ENCODE assay signal across 19 cellular contexts in the genomic region with DNA sequence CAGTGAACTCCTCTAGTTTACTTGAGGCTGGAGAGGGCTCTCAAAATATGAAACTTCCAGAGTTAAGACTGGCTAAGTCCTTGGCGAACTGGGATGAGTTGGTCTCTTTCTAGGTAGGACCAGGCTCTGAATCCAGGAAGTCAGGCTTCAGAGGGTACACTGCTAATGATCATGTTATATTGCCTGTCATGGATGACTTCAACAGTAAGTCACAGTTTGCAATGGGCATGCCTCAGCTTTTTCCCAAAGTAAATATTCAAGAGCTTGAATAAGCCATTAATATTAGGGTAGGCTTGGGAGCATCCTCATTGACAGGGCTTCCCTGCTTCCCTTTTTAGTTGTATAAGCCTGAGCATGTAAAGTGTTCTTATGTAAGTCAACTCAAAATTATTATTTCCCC.
"Had no signal": no experiment of that assay in that cellular context is flagged by ENCODE, and none has a peak within 500 bp of the region (broad histone marks: within the 10 kb centered on the region; RNA-seq: fewer than 3 reads in every experiment).

No MANE protein-coding gene starts in this region.

- ATAC-seq: natural killer cell treated with Interleukin-12 subunit alpha and Interleukin-12 subunit beta and Interleukin-15 and Interleukin-18, amount 100 ng/mL, for 72 hours; right lobe of liver; WTC11 had no signal

- H3K36me3 ChIP-seq: prostate gland, right lobe of liver, spleen had no signal

- H3K9me3 Mint-ChIP-seq: activated CD4-positive, alpha-beta T cell treated with anti-CD3 and anti-CD28 coated beads, Interleukin-2, amount 10 ng/mL, durations not matched to agents 24 days and 14 days; activated naive CD4-positive, alpha-beta T cell treated with anti-CD3 and anti-CD28 coated beads for 36 hours; activated T-helper 17 cell treated with anti-CD3 and anti-CD28 coated beads, Interleukin-2, amount 50 U/mL, for 72 hours; immature natural killer cell; natural killer cell treated with Interleukin-12 subunit alpha and Interleukin-12 subunit beta and Interleukin-15 and Interleukin-18, amount 100 ng/mL, for 72 hours; T-helper 1 cell treated with Interleukin-12 subunit alpha and Interleukin-12 subunit beta and Interleukin-4 antibody, amounts not matched to agents 30 μg/mL and 1 μg/mL, for 36 hours; type B pancreatic cell; WTC11 had no signal

- H3K4me3 Mint-ChIP-seq: activated CD4-positive, alpha-beta T cell treated with anti-CD3 and anti-CD28 coated beads, Interleukin-2, amount 10 ng/mL, durations not matched to agents 24 days and 14 days; activated naive CD4-positive, alpha-beta T cell treated with anti-CD3 and anti-CD28 coated beads for 36 hours; activated T-helper 17 cell treated with anti-CD3 and anti-CD28 coated beads, Interleukin-2, amount 50 U/mL, for 72 hours; immature natural killer cell; natural killer cell treated with Interleukin-12 subunit alpha and Interleukin-12 subunit beta and Interleukin-15 and Interleukin-18, amount 100 ng/mL, for 72 hours; T-helper 1 cell treated with Interleukin-12 subunit alpha and Interleukin-12 subunit beta and Interleukin-4 antibody, amounts not matched to agents 30 μg/mL and 1 μg/mL, for 36 hours; type B pancreatic cell; WTC11 had no signal

- H3K4me3 ChIP-seq: coronary artery, prostate gland, right lobe of liver, spleen had no signal

- H3K4me1 Mint-ChIP-seq: activated CD4-positive, alpha-beta T cell treated with anti-CD3 and anti-CD28 coated beads, Interleukin-2, amount 10 ng/mL, durations not matched to agents 24 days and 14 days; activated T-helper 17 cell treated with anti-CD3 and anti-CD28 coated beads, Interleukin-2, amount 50 U/mL, for 72 hours; immature natural killer cell; WTC11 had no signal

- H3K27me3 Mint-ChIP-seq: activated CD4-positive, alpha-beta T cell treated with anti-CD3 and anti-CD28 coated beads, Interleukin-2, amount 10 ng/mL, durations not matched to agents 24 days and 14 days; activated T-helper 17 cell treated with anti-CD3 and anti-CD28 coated beads, Interleukin-2, amount 50 U/mL, for 72 hours; natural killer cell treated with Interleukin-12 subunit alpha and Interleukin-12 subunit beta and Interleukin-15 and Interleukin-18, amount 100 ng/mL, for 72 hours; type B pancreatic cell had no signal

- H3K27me3 ChIP-seq: right lobe of liver, spleen had no signal

- H3K27ac Mint-ChIP-seq: activated CD4-positive, alpha-beta T cell treated with anti-CD3 and anti-CD28 coated beads, Interleukin-2, amount 10 ng/mL, durations not matched to agents 24 days and 14 days; activated naive CD4-positive, alpha-beta T cell treated with anti-CD3 and anti-CD28 coated beads for 36 hours; activated T-helper 17 cell treated with anti-CD3 and anti-CD28 coated beads, Interleukin-2, amount 50 U/mL, for 72 hours; immature natural killer cell; natural killer cell treated with Interleukin-12 subunit alpha and Interleukin-12 subunit beta and Interleukin-15 and Interleukin-18, amount 100 ng/mL, for 72 hours; T-helper 1 cell treated with Interleukin-12 subunit alpha and Interleukin-12 subunit beta and Interleukin-4 antibody, amounts not matched to agents 30 μg/mL and 1 μg/mL, for 36 hours; WTC11 had no signal

- H3K36me3 Mint-ChIP-seq: immature natural killer cell; natural killer cell treated with Interleukin-12 subunit alpha and Interleukin-12 subunit beta and Interleukin-15 and Interleukin-18, amount 100 ng/mL, for 72 hours; type B pancreatic cell; WTC11 had no signal

- DNase-seq: activated CD4-positive, alpha-beta T cell treated with anti-CD3 and anti-CD28 coated beads, Interleukin-2, amount 10 ng/mL, durations not matched to agents 24 days and 14 days; activated naive CD4-positive, alpha-beta T cell treated with anti-CD3 and anti-CD28 coated beads for 36 hours; activated T-cell treated with anti-CD3 and anti-CD28 coated beads for 4 hours; central memory CD4-positive, alpha-beta T cell; effector CD4-positive, alpha-beta T cell; immature natural killer cell; occipital lobe; right lobe of liver; spleen; stimulated activated CD4-positive, alpha-beta T cell treated with anti-CD3 and anti-CD28 coated beads, Interleukin-1b, Interleukin-23, amount 100 ng/mL, for 48 hours; stimulated activated naive CD4-positive, alpha-beta T cell; substantia nigra had no signal
